ENCODE assay signal across 16 cellular contexts in genomic region chr11:113376156-113376555, GRCh38. TPM values are rescaled to one million over a fixed set of nuclear protein-coding genes. Genes with fewer than 3 reads are reported as not detected.
A peak's percentile ranks its signal among the peaks of the same experiment; 100 is the strongest.
DNase-seq lines count a peak whose midpoint lies in the region; ATAC-seq, FAIRE-seq and TF ChIP-seq lines count a peak whose summit lies in the region.
"Had no signal": no experiment of that assay in that cellular context is flagged by ENCODE, and none has a peak within 500 bp of the region (broad histone marks: within the 10 kb centered on the region; RNA-seq: fewer than 3 reads in every experiment).

No MANE protein-coding gene starts in this region.

- H3K27ac ChIP-seq in foreskin keratinocyte, result no peak overlapping the region
- H3K27ac ChIP-seq: KMS-11, thoracic aorta had no signal

- H3K4me3 ChIP-seq in retinal pigment epithelial cell (ENCODE audit: low read length), result no peak overlapping the region
- H3K4me3 ChIP-seq: thoracic aorta had no signal

- H3K27me3 ChIP-seq in foreskin keratinocyte, result no peaks in the 10 kb centered on the region

- peak; percentile 16 for FAIRE-seq in HTR-8/SVneo (lab: Jason Lieb, UNC)
- FAIRE-seq: endometrium had no signal

- peak; percentile 78 for ATAC-seq in GM19351 (IDR thresholded peaks at IDR 0.05; ENCODE audit: unreplicated experiment)
- ATAC-seq in GM18861 (IDR thresholded peaks at IDR 0.05; ENCODE audit: unreplicated experiment), result no peak
- ATAC-seq in foreskin keratinocyte, result no peak
- ATAC-seq: activated CD4-positive, CD25-positive, alpha-beta regulatory T cell treated with anti-CD3 and anti-CD28 coated beads, Interleukin-2, amount 50 U/mL, for 24 hours; activated T-cell treated with anti-CD3 and anti-CD28 coated beads, Interleukin-2, amount 50 U/mL, for 4 hours; right cardiac atrium had no signal

- peaks cover 32% of the 10 kb centered on the region for H3K4me1 ChIP-seq in foreskin keratinocyte

- DNase-seq in HTR-8/SVneo (ENCODE audit: insufficient read length, low spot score), result no peak
- DNase-seq in astrocyte of the hippocampus (ENCODE audit: low read depth, low spot score), result peak; percentile 10
- DNase-seq in retinal pigment epithelial cell (ENCODE audit: low read depth), result peak; percentile 36
- no peak for DNase-seq in H4 (ENCODE audit: low spot score)
- DNase-seq in COR-L47 (lab: John Stamatoyannopoulos, UW), result no peak
- no peak for DNase-seq in foreskin keratinocyte
- DNase-seq: activated T-cell treated with anti-CD3 and anti-CD28 coated beads, Interleukin-2, amount 50 U/mL, for 4 hours; NCI-H226; right cardiac atrium; SHP77 treated with DMSO at 0.1 percent for 48 hours had no signal

- TF ChIP-seq CTCF in retinal pigment epithelial cell (conservative IDR thresholded peaks at IDR 0.05; ENCODE audit: low read depth, low read length) (no peak), foreskin keratinocyte (conservative IDR thresholded peaks at IDR 0.05) (no peak)

RNA-seq across cellular contexts. Expression of gene ANKK1, which starts 11.4 kb away (rescaled TPM):
- 0.06 TPM in 1 of 2 replicates, not detected in the other for total RNA-seq in H4 (2014; rRNA removed; shearing (Covaris generic))
- 1.4 and 1.6 TPM in 2 replicates for total RNA-seq in foreskin keratinocyte
- 0.96 and 1.3 TPM in 2 replicates for polyA plus RNA-seq in foreskin keratinocyte

Comparison
In these comparisons a context has a peak if more than half of its experiments do, and no peak if none do; other contexts are left out.
1. DNase-seq: peak in astrocyte of the hippocampus (single experiment) and retinal pigment epithelial cell (single experiment); none in HTR-8/SVneo (single experiment), H4 (single experiment), COR-L47 (single experiment) and foreskin keratinocyte (0 of 2).